17 cellular contexts compared by ENCODE assay signal in the genomic region with DNA sequence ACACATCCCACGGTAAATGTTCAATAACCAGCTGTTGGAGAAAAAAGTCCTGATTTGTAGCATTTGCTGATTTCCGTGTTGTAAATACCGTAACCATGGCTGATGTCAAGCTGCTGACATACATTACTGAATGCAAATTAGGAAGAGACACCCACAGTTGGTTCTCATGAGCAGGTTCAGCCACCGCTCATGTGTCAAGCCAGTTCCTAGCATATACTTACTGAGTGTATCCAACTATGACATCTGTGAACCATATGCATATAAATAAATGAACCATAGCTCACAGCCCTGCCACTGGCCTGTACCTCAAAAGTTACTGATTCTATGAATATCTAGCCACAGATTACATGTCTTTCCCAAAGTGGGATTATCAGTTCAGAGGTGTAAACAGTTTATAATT. TPM values are rescaled to one million over a fixed set of nuclear protein-coding genes. Genes with fewer than 3 reads are reported as not detected.
DNase-seq lines count a peak whose midpoint lies in the region; ATAC-seq and TF ChIP-seq lines count a peak whose summit lies in the region.
"Had no signal": no experiment of that assay in that cellular context is flagged by ENCODE, and none has a peak within 500 bp of the region (broad histone marks: within the 10 kb centered on the region; RNA-seq: fewer than 3 reads in every experiment).

No MANE protein-coding gene starts in this region.

- no peaks in the 10 kb centered on the region for H4K20me1 ChIP-seq in IMR-90 (ENCODE audit: insufficient read depth, low read length)

- no peak overlapping the region for H3K4ac ChIP-seq in IMR-90 (ENCODE audit: low read depth, low read length)

- no peak overlapping the region for H2AK5ac ChIP-seq in IMR-90 (ENCODE audit: low read depth, low read length)

- in situ Hi-C loops in IMR-90 (cut with MboI; ENCODE audit: low sequenced_read_pairs), result no loop called here

- H3K23ac ChIP-seq in IMR-90 (ENCODE audit: low read depth, low read length), result no peak overlapping the region

- H2BK20ac ChIP-seq in IMR-90 (ENCODE audit: low read depth, low read length), result no peak overlapping the region

- no peaks in the 10 kb centered on the region for H3K9me3 Mint-ChIP-seq in mesothelial cell of epicardium
- H3K9me3 Mint-ChIP-seq: activated CD4-positive, alpha-beta T cell treated with anti-CD3 and anti-CD28 coated beads, Interleukin-2, amount 10 ng/mL, durations not matched to agents 24 days and 14 days; activated naive CD4-positive, alpha-beta T cell treated with anti-CD3 and anti-CD28 coated beads, Interleukin-2, amount 10 ng/mL, durations not matched to agents 7 days and 5 days had no signal

- no peaks in the 10 kb centered on the region for H3K79me1 ChIP-seq in IMR-90 (ENCODE audit: low read depth in 1 of 2, low read length in 2 of 2)

- no peak overlapping the region for H4K8ac ChIP-seq in IMR-90 (ENCODE audit: low read depth in 2 of 2, low read length in 2 of 2)

- H3K9me3 ChIP-seq in IMR-90 (ENCODE audit: control insufficient read depth, insufficient read depth, low read length), result no peaks in the 10 kb centered on the region
- H3K9me3 ChIP-seq: Caco-2, SJSA1 had no signal

- H3K4me3 ChIP-seq in IMR-90 (ENCODE audit: insufficient read depth, low read depth, low read length), result no peak overlapping the region
- H3K4me3 ChIP-seq: SJSA1 had no signal

- no peak for TF ChIP-seq RAD21 in IMR-90 (IDR thresholded peaks at IDR 0.05; ENCODE audit: low read length)

- whole genome bisulfite sequencing in IMR-90 (ENCODE audit: extremely low coverage in 2 of 2, insufficient read length in 1 of 2), 2 experiments, result 66% methylated on average over 3 of the region's 4 CpGs; no CpG with 5 or more reads in 1 of the 2 experiments

- H3K56ac ChIP-seq in IMR-90 (ENCODE audit: extremely low read depth, insufficient read depth, low read length), result no peak overlapping the region

- no peak overlapping the region for H3K14ac ChIP-seq in IMR-90 (replicated peaks; ENCODE audit: low read depth, low read length)

- 0 out of 2 replicates have a peak, but pooled peaks cover 2% of the 10 kb centered on the region for H3K27me3 ChIP-seq in IMR-90 (ENCODE audit: control insufficient read depth, insufficient read depth, low read length)
- H3K27me3 ChIP-seq: SJSA1 had no signal

- no peak overlapping the region for H3K4me3 Mint-ChIP-seq in mesothelial cell of epicardium
- H3K4me3 Mint-ChIP-seq: activated CD4-positive, alpha-beta T cell treated with anti-CD3 and anti-CD28 coated beads, Interleukin-2, amount 10 ng/mL, durations not matched to agents 24 days and 14 days; activated naive CD4-positive, alpha-beta T cell treated with anti-CD3 and anti-CD28 coated beads, Interleukin-2, amount 10 ng/mL, durations not matched to agents 7 days and 5 days had no signal

- CTCF ChIA-PET in IMR-90 (lab: Yijun Ruan, JAX), result no interaction called here

- no peak overlapping the region for H3K18ac ChIP-seq in IMR-90 (ENCODE audit: low read depth, low read length)

- H3K27me3 Mint-ChIP-seq in mesothelial cell of epicardium (ENCODE audit: low read depth), result peaks cover 5% of the 10 kb centered on the region
- H3K27me3 Mint-ChIP-seq: activated CD4-positive, alpha-beta T cell treated with anti-CD3 and anti-CD28 coated beads, Interleukin-2, amount 10 ng/mL, durations not matched to agents 24 days and 14 days had no signal

- no TSS peak for BruUV-seq in IMR-90 (replicated peaks; lab: Mats Ljungman, UMichigan)

- no peak for TF ChIP-seq CTCF in IMR-90 (conservative IDR thresholded peaks at IDR 0.05; ENCODE audit: low read depth, low read length)
- no peak for TF ChIP-seq CTCF in mesothelial cell of epicardium (IDR thresholded peaks at IDR 0.05; ENCODE audit: unreplicated experiment)

- no peak overlapping the region for H2BK5ac ChIP-seq in IMR-90 (ENCODE audit: low read depth, low read length, poor library complexity, severe bottlenecking)

- H3K4me1 ChIP-seq in IMR-90 (ENCODE audit: control insufficient read depth, insufficient read depth, low read length), result peaks cover 6% of the 10 kb centered on the region; the same call in 1 of the 2 replicates
- H3K4me1 ChIP-seq: Caco-2 had no signal

- no peak overlapping the region for H3K27ac ChIP-seq in IMR-90 (ENCODE audit: insufficient read depth, low read length)
- H3K27ac ChIP-seq: SJSA1 had no signal

- no peak overlapping the region for H3K9ac ChIP-seq in IMR-90 (ENCODE audit: low read depth, low read length)

- H2BK15ac ChIP-seq in IMR-90 (ENCODE audit: low read depth, low read length), result no peak overlapping the region

- no peak for TF ChIP-seq POLR2A in IMR-90 (IDR thresholded peaks at IDR 0.05; ENCODE audit: low read depth, low read length)

- dilution Hi-C loops in IMR-90 (cut with HindIII; ENCODE audit: low sequenced_read_pairs, unreplicated experiment), result no loop called here

- no peak overlapping the region for H4K5ac ChIP-seq in IMR-90 (ENCODE audit: low read depth, low read length)

- H3K27ac Mint-ChIP-seq in mesothelial cell of epicardium, result peak overlapping the region; percentile 7
- H3K27ac Mint-ChIP-seq: activated CD4-positive, alpha-beta T cell treated with anti-CD3 and anti-CD28 coated beads, Interleukin-2, amount 10 ng/mL, durations not matched to agents 24 days and 14 days; activated naive CD4-positive, alpha-beta T cell treated with anti-CD3 and anti-CD28 coated beads, Interleukin-2, amount 10 ng/mL, durations not matched to agents 7 days and 5 days had no signal

- no peak overlapping the region for H4K91ac ChIP-seq in IMR-90 (ENCODE audit: insufficient read depth, low read depth, low read length)

- peak; percentile 23 for DNase-seq in IMR-90
- DNase-seq in mesothelial cell of epicardium (ENCODE audit: low spot score in 2 of 2, unreplicated experiment in 2 of 2), result no peak
- DNase-seq in activated naive CD4-positive, alpha-beta T cell treated with Interleukin-2 at 50 U/mL for 16 hours, result no peak
- DNase-seq in NCI-H2196 treated with DMSO at 0.1 percent for 48 hours (lab: John Stamatoyannopoulos, UW; ENCODE audit: unreplicated experiment), result no peak
- DNase-seq: activated CD4-positive, alpha-beta T cell treated with anti-CD3 and anti-CD28 coated beads, Interleukin-2, amount 10 ng/mL, durations not matched to agents 24 days and 14 days; activated naive CD4-positive, alpha-beta T cell treated with anti-CD3 and anti-CD28 coated beads, Interleukin-2, amount 10 ng/mL, durations not matched to agents 7 days and 5 days; Caco-2; Kasumi-1; left colon; NCI-H1417 treated with DMSO at 0.1 percent for 48 hours; stimulated activated naive CD4-positive, alpha-beta T cell treated with Interleukin-2 at 50 U/mL for 16 hours; trophoblast cell had no signal

- no peak overlapping the region for H2BK120ac ChIP-seq in IMR-90 (ENCODE audit: low read depth, low read length)

- H2AK9ac ChIP-seq in IMR-90 (replicated peaks; ENCODE audit: low read depth, low read length, poor library complexity), result no peak overlapping the region

- ATAC-seq in GM19351 (IDR thresholded peaks at IDR 0.05; ENCODE audit: unreplicated experiment) (peak; percentile 93), HG02610 (IDR thresholded peaks at IDR 0.05; ENCODE audit: unreplicated experiment) (peak; percentile 91), IMR-90 (ENCODE audit: low read depth) (no peak), HG02840 (IDR thresholded peaks at IDR 0.05; ENCODE audit: low FRiP score, unreplicated experiment) (no peak), GM21576 (IDR thresholded peaks at IDR 0.05; ENCODE audit: unreplicated experiment) (no peak)
- ATAC-seq: left colon had no signal

- peaks cover 6% of the 10 kb centered on the region for H3K36me3 Mint-ChIP-seq in mesothelial cell of epicardium
- H3K36me3 Mint-ChIP-seq: activated naive CD4-positive, alpha-beta T cell treated with anti-CD3 and anti-CD28 coated beads, Interleukin-2, amount 10 ng/mL, durations not matched to agents 7 days and 5 days had no signal

- no peaks in the 10 kb centered on the region; the same call in 1 of the 2 replicates for H3K9me1 ChIP-seq in IMR-90 (ENCODE audit: insufficient read depth, low read length)

- H3K4me1 Mint-ChIP-seq in mesothelial cell of epicardium, result peaks cover 63% of the 10 kb centered on the region
- H3K4me1 Mint-ChIP-seq: activated CD4-positive, alpha-beta T cell treated with anti-CD3 and anti-CD28 coated beads, Interleukin-2, amount 10 ng/mL, durations not matched to agents 24 days and 14 days; activated naive CD4-positive, alpha-beta T cell treated with anti-CD3 and anti-CD28 coated beads, Interleukin-2, amount 10 ng/mL, durations not matched to agents 7 days and 5 days had no signal

- H3K36me3 ChIP-seq in IMR-90 (ENCODE audit: control insufficient read depth, insufficient read depth, low read length), result no peaks in the 10 kb centered on the region
- H3K36me3 ChIP-seq: SJSA1 had no signal

- no peak overlapping the region for H3K4me2 ChIP-seq in IMR-90 (ENCODE audit: low read depth, low read length)

- intact Hi-C loops in IMR-90 (cut with micrococcal nuclease), result no loop called here

- POLR2A ChIA-PET in IMR-90 (lab: Charles Lee; ENCODE audit: unreplicated experiment), result no interaction called here

- no peak overlapping the region for H2AFZ ChIP-seq in IMR-90 (replicated peaks; ENCODE audit: low read length, poor library complexity)

TF ChIP-seq in IMR-90, 13 proteins besides CTCF, POLR2A, EP300 and RAD21 (continues in another document):
- TF ChIP-seq CEBPB (IDR thresholded peaks at IDR 0.05; ENCODE audit: low read depth, low read length) (no peak), FOS (IDR thresholded peaks at IDR 0.05; ENCODE audit: low read depth, low read length) (no peak), MXI1 (IDR thresholded peaks at IDR 0.05; ENCODE audit: borderline replicate concordance, low read depth, low read length) (no peak), MAFK (IDR thresholded peaks at IDR 0.05; ENCODE audit: low read depth, low read length) (no peak), SMC3 (IDR thresholded peaks at IDR 0.05; ENCODE audit: low read depth, low read length) (no peak), RFX5 (IDR thresholded peaks at IDR 0.05; ENCODE audit: low read depth, low read length) (no peak), MAZ (IDR thresholded peaks at IDR 0.05; ENCODE audit: borderline replicate concordance, low read depth, low read length) (no peak)
- TF ChIP-seq, protein P1, sequence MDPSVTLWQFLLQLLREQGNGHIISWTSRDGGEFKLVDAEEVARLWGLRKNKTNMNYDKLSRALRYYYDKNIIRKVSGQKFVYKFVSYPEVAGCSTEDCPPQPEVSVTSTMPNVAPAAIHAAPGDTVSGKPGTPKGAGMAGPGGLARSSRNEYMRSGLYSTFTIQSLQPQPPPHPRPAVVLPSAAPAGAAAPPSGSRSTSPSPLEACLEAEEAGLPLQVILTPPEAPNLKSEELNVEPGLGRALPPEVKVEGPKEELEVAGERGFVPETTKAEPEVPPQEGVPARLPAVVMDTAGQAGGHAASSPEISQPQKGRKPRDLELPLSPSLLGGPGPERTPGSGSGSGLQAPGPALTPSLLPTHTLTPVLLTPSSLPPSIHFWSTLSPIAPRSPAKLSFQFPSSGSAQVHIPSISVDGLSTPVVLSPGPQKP (IDR thresholded peaks at IDR 0.05; ENCODE audit: borderline replicate concordance, low read depth, low read length), result no peak

RNA-seq across cellular contexts. Expression of a gene that starts 29.5 kb away (rescaled TPM):
- total RNA-seq in IMR-90 (2012; rRNA removed) (under 0.01 TPM in 2 replicates), mesothelial cell of epicardium (4.2 to 4.6 TPM (median 4.3 TPM) in 3 replicates)
- 0.09 and 0.10 TPM in 2 replicates for polyA plus RNA-seq in IMR-90 (2012; rRNA removed)
- 0.03 and 0.05 TPM in 2 replicates for polyA plus RNA-seq in IMR-90 (2012; cell fraction: cytosol; rRNA removed)
- 0.21 and 0.32 TPM in 2 replicates for polyA plus RNA-seq in IMR-90 (2012; cell fraction: nucleus; rRNA removed; ENCODE audit: low replicate concordance)

Comparison
In these comparisons a context has a peak if more than half of its experiments do, and no peak if none do; other contexts are left out.
1. ATAC-seq: peak in GM19351 (single experiment) and HG02610 (single experiment); none in IMR-90 (single experiment), HG02840 (single experiment) and GM21576 (single experiment).